ENCODE assay signal across 2 cellular contexts in the genomic region with DNA sequence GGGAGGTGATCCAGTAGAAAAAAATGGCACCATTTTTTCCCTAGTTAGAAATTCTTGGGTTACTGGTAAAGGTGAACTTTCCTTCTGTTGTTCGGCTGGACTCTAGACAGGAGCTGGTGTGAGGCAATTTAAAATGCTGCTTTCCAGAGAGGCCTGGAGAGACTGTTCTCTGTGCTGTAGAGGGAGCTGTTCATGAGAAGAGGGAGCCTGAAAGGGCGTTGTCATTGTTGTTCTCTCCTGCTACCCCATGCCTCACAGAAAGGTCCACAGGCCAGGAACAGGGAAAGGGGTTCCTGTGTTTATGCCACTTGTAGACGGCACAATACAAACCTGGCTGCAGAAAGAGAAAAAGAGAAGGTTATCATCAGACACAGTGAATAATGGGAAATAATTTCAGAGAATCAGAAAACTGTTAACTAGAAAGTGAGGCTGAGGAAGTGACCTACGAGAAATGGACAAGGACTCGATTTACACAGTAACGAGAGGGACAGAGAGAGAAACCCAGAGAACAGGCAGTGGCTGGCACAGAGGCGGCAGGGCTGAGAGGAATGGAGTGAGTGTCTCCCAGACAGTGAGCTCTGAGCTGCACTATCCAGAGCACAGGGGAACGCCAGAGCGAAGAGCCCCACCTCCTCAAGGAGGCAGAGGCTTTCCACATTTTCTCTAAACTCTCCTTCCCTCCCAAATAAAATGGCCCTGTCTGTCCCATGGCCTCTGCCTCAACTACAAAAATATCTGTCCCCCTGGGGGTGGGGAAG.
TF ChIP-seq lines count a peak whose summit lies in the region.

No MANE protein-coding gene starts in this region.

TF ChIP-seq in SK-N-SH treated with all-trans-retinoic acid at 6 μM for 48 hours, 23 proteins besides CTCF, POLR2A, EP300 and RAD21 (continued from another document):
- no peak for TF ChIP-seq ZFP30 (CRISPR knock-in tag; IDR thresholded peaks at IDR 0.05)
- TF ChIP-seq, protein P1, sequence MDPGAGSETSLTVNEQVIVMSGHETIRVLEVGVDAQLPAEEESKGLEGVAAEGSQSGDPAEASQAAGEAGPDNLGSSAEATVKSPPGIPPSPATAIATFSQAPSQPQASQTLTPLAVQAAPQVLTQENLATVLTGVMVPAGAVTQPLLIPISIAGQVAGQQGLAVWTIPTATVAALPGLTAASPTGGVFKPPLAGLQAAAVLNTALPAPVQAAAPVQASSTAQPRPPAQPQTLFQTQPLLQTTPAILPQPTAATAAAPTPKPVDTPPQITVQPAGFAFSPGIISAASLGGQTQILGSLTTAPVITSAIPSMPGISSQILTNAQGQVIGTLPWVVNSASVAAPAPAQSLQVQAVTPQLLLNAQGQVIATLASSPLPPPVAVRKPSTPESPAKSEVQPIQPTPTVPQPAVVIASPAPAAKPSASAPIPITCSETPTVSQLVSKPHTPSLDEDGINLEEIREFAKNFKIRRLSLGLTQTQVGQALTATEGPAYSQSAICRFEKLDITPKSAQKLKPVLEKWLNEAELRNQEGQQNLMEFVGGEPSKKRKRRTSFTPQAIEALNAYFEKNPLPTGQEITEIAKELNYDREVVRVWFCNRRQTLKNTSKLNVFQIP (CRISPR knock-in tag; IDR thresholded peaks at IDR 0.05; ENCODE audit: borderline replicate concordance, low read depth): no peak
- no peak for TF ChIP-seq ZNF565 (CRISPR knock-in tag; conservative IDR thresholded peaks at IDR 0.05; ENCODE audit: low read depth)

TF ChIP-seq in SK-N-SH, 30 proteins besides CTCF, POLR2A, EP300 and RAD21 (continued from another document):
- TF ChIP-seq, protein P2, sequence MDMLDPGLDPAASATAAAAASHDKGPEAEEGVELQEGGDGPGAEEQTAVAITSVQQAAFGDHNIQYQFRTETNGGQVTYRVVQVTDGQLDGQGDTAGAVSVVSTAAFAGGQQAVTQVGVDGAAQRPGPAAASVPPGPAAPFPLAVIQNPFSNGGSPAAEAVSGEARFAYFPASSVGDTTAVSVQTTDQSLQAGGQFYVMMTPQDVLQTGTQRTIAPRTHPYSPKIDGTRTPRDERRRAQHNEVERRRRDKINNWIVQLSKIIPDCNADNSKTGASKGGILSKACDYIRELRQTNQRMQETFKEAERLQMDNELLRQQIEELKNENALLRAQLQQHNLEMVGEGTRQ (IDR thresholded peaks at IDR 0.05; ENCODE audit: borderline replicate concordance, low read depth, low read length): no peak
- no peak for TF ChIP-seq YY1 (IDR thresholded peaks at IDR 0.05; ENCODE audit: low read depth)
- TF ChIP-seq, protein P3, sequence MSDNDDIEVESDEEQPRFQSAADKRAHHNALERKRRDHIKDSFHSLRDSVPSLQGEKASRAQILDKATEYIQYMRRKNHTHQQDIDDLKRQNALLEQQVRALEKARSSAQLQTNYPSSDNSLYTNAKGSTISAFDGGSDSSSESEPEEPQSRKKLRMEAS (IDR thresholded peaks at IDR 0.05; ENCODE audit: low read depth): no peak
- TF ChIP-seq SIN3A (IDR thresholded peaks at IDR 0.05; ENCODE audit: borderline replicate concordance, low read depth, low read length): no peak
- TF ChIP-seq, protein P4, sequence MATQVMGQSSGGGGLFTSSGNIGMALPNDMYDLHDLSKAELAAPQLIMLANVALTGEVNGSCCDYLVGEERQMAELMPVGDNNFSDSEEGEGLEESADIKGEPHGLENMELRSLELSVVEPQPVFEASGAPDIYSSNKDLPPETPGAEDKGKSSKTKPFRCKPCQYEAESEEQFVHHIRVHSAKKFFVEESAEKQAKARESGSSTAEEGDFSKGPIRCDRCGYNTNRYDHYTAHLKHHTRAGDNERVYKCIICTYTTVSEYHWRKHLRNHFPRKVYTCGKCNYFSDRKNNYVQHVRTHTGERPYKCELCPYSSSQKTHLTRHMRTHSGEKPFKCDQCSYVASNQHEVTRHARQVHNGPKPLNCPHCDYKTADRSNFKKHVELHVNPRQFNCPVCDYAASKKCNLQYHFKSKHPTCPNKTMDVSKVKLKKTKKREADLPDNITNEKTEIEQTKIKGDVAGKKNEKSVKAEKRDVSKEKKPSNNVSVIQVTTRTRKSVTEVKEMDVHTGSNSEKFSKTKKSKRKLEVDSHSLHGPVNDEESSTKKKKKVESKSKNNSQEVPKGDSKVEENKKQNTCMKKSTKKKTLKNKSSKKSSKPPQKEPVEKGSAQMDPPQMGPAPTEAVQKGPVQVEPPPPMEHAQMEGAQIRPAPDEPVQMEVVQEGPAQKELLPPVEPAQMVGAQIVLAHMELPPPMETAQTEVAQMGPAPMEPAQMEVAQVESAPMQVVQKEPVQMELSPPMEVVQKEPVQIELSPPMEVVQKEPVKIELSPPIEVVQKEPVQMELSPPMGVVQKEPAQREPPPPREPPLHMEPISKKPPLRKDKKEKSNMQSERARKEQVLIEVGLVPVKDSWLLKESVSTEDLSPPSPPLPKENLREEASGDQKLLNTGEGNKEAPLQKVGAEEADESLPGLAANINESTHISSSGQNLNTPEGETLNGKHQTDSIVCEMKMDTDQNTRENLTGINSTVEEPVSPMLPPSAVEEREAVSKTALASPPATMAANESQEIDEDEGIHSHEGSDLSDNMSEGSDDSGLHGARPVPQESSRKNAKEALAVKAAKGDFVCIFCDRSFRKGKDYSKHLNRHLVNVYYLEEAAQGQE (IDR thresholded peaks at IDR 0.05; ENCODE audit: low read depth, low read length): no peak
- TF ChIP-seq, protein P5, sequence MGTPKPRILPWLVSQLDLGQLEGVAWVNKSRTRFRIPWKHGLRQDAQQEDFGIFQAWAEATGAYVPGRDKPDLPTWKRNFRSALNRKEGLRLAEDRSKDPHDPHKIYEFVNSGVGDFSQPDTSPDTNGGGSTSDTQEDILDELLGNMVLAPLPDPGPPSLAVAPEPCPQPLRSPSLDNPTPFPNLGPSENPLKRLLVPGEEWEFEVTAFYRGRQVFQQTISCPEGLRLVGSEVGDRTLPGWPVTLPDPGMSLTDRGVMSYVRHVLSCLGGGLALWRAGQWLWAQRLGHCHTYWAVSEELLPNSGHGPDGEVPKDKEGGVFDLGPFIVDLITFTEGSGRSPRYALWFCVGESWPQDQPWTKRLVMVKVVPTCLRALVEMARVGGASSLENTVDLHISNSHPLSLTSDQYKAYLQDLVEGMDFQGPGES (IDR thresholded peaks at IDR 0.05; ENCODE audit: low read depth, low read length): no peak
